ENCODE assay signal across 9 cellular contexts in genomic region chr20:19291818-19292132, GRCh38.
"Had no signal": no experiment of that assay in that cellular context is flagged by ENCODE, and none has a peak within 500 bp of the region (broad histone marks: within the 10 kb centered on the region; RNA-seq: fewer than 3 reads in every experiment).

No MANE protein-coding gene starts in this region.

- H3K27me3 Mint-ChIP-seq: IgD-negative memory B cell had no signal

- H3K27ac ChIP-seq: GM23248, HL-60 had no signal

- H3K36me3 Mint-ChIP-seq: IgD-negative memory B cell had no signal

- H3K9me3 ChIP-seq: HAP-1 had no signal

- DNase-seq: GM23248, GOT3, H7, HFFc6 had no signal

- H3K4me1 ChIP-seq: HAP-1 had no signal

- H3K27ac Mint-ChIP-seq: HFFc6, IgD-negative memory B cell had no signal

- H3K36me3 ChIP-seq: HAP-1 had no signal

- H3K4me3 ChIP-seq: GM23248, HAP-1 had no signal

- FAIRE-seq: HepG2 had no signal

- H3K4me3 Mint-ChIP-seq: HFFc6, IgD-negative memory B cell had no signal

- H3K4me1 Mint-ChIP-seq: IgD-negative memory B cell had no signal

- ATAC-seq: HCT116 had no signal
